ENCODE assay signal across 8 cellular contexts in genomic region chr19:58362272-58362994, GRCh38. TPM values are rescaled to one million over a fixed set of nuclear protein-coding genes. Genes with fewer than 3 reads are reported as not detected.
DNase-seq lines count a peak whose midpoint lies in the region; ATAC-seq and TF ChIP-seq lines count a peak whose summit lies in the region.

Gene ZNF497, minus strand, starts transcription at chr19:58362751. Its CDS starts 5,116 bp downstream, at chr19:58357635.

- peaks cover 27% of the 10 kb centered on the region for H3K27me3 ChIP-seq in left ventricle myocardium inferior (ENCODE audit: low read depth)

- H3K36me3 ChIP-seq in left ventricle myocardium inferior: no peaks in the 10 kb centered on the region

- H3K4me1 Mint-ChIP-seq in progenitor cell of endocrine pancreas (ENCODE audit: low read depth): peaks cover 6% of the 10 kb centered on the region

- DNase-seq in GM13976 (ENCODE audit: low spot score) (peak; percentile 100), NCI-H1436 treated with DMSO at 0.1 percent for 48 hours (lab: John Stamatoyannopoulos, UW) (peak; percentile 92), T follicular helper cell (ENCODE audit: low read depth) (peak; percentile 93), amniotic epithelial cell (ENCODE audit: low read depth) (peak; percentile 91), left ventricle myocardium inferior (peak; percentile 98), progenitor cell of endocrine pancreas (ENCODE audit: low spot score, unreplicated experiment) (peak; percentile 90), ureter (ENCODE audit: low spot score) (peak; percentile 96)

- H3K27ac ChIP-seq in left ventricle myocardium inferior (replicated peaks): peak within 1 kb of the TSS; percentile 97

- in situ Hi-C loops in GM13976 (cut with MboI; ENCODE audit: low sequenced_read_pairs, unreplicated experiment): no loop called here

- peak within 1 kb of the TSS; percentile 99 for H3K27ac Mint-ChIP-seq in progenitor cell of endocrine pancreas

- TF ChIP-seq CTCF in GM13976 (IDR thresholded peaks at IDR 0.05; ENCODE audit: borderline replicate concordance, control extremely low read depth, extremely low read depth, insufficient read depth, missing control alignments) (no peak), left ventricle myocardium inferior (IDR thresholded peaks at IDR 0.05; ENCODE audit: borderline replicate concordance) (peak; percentile 20), progenitor cell of endocrine pancreas (IDR thresholded peaks at IDR 0.05; ENCODE audit: unreplicated experiment) (no peak)

- H3K4me1 ChIP-seq in left ventricle myocardium inferior: peaks cover 11% of the 10 kb centered on the region

- H3K9me3 ChIP-seq in left ventricle myocardium inferior (replicated peaks): no peaks in the 10 kb centered on the region

- H3K27me3 Mint-ChIP-seq in progenitor cell of endocrine pancreas: no peaks in the 10 kb centered on the region

- H3K4me3 Mint-ChIP-seq in progenitor cell of endocrine pancreas (ENCODE audit: low read depth): peak within 1 kb of the TSS; percentile 98

- intact Hi-C loops in left ventricle myocardium inferior (cut with micrococcal nuclease): no loop called here

- no peaks in the 10 kb centered on the region for H3K9me3 Mint-ChIP-seq in progenitor cell of endocrine pancreas (ENCODE audit: low read depth)

- peak within 1 kb of the TSS; percentile 93 for H3K4me3 ChIP-seq in left ventricle myocardium inferior

- peak; percentile 83 for ATAC-seq in HG02852 (IDR thresholded peaks at IDR 0.05; ENCODE audit: unreplicated experiment)

- H3K36me3 Mint-ChIP-seq in progenitor cell of endocrine pancreas (ENCODE audit: insufficient read depth): peaks cover 3% of the 10 kb centered on the region

RNA-seq across cellular contexts. Expression of gene ZNF497, which starts in this region (rescaled TPM):
- 0.41 TPM for total RNA-seq in left ventricle myocardium inferior
- total RNA-seq in progenitor cell of endocrine pancreas: 11.7 and 13.4 TPM in 2 replicates
- total RNA-seq in ureter: 1.6 TPM

Comparison
In these comparisons a context has a peak if more than half of its experiments do, and no peak if none do; other contexts are left out.
1. Peak in every context shown above with its lines: DNase-seq, ATAC-seq, H3K4me3 ChIP-seq and H3K27ac ChIP-seq.
2. Peak in DNase-seq, H3K4me3 ChIP-seq and H3K27ac ChIP-seq in left ventricle myocardium inferior; RNA of the gene not detected or under 1 TPM.